32 cellular contexts compared by ENCODE assay signal in the genomic region with DNA sequence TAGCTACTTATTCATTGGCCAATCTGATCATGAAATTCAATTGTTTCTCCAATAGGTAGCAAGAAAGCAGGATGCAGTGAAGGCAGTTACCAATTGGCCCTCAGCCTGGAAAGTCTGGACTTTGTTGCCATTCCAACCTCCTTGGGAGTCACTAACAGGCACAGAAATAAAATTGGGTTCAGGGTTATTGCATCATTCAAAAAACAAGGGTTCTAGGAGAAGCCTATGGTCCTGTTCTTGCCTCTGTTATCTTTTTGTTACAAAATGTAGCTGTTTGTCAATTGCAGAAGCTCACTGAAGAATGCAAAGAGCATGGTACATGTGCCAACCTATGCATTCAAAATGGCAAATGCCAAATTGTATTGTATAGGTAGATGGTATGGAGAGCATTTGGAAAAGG.
"Had no signal": no experiment of that assay in that cellular context is flagged by ENCODE, and none has a peak within 500 bp of the region (broad histone marks: within the 10 kb centered on the region; RNA-seq: fewer than 3 reads in every experiment).

No MANE protein-coding gene starts in this region.

- H3K27ac Mint-ChIP-seq: natural killer cell; nephron; neural progenitor cell; progenitor cell of endocrine pancreas; stimulated activated memory B cell treated with anti-CD40 and anti-IgM and Interleukin-4, amounts not matched to agents 10 μg/mL and 1 μg/mL and 100 μg/mL, for 72 hours; stimulated activated naive CD8-positive, alpha-beta T cell treated with anti-CD3 and anti-CD28 coated beads, Interleukin-15, amount 100 ng/mL, for 72 hours had no signal

- H3K36me3 Mint-ChIP-seq: natural killer cell, neural progenitor cell had no signal

- H2AFZ ChIP-seq: neural progenitor cell, parathyroid adenoma had no signal

- ATAC-seq: natural killer cell; psoas muscle; right cardiac atrium; sciatic nerve; stimulated activated memory B cell treated with anti-CD40 and anti-IgM and Interleukin-4, amounts not matched to agents 10 μg/mL and 1 μg/mL and 100 μg/mL, for 72 hours; stimulated activated naive CD8-positive, alpha-beta T cell treated with anti-CD3 and anti-CD28 coated beads, Interleukin-15, amount 100 ng/mL, for 72 hours; stimulated activated naive CD8-positive, alpha-beta T cell treated with anti-CD3 and anti-CD28 coated beads, Interleukin-15, Interleukin-2, amounts not matched to agents 100 U/mL and 50 U/mL, for 24 hours had no signal

- H3K4me3 Mint-ChIP-seq: natural killer cell; nephron; neural progenitor cell; stimulated activated memory B cell treated with anti-CD40 and anti-IgM and Interleukin-4, amounts not matched to agents 10 μg/mL and 1 μg/mL and 100 μg/mL, for 72 hours; stimulated activated naive CD8-positive, alpha-beta T cell treated with anti-CD3 and anti-CD28 coated beads, Interleukin-15, amount 100 ng/mL, for 72 hours had no signal

- DNase-seq: natural killer cell; occipital lobe; posterior cingulate gyrus; psoas muscle; right cardiac atrium; spleen; stimulated activated CD4-positive, alpha-beta T cell treated with anti-CD3 and anti-CD28 coated beads, Interleukin-12 subunit alpha, Interleukin-12 subunit beta, amount 100 ng/mL, for 4 hours; stimulated activated CD4-positive, alpha-beta T cell treated with anti-CD3 and anti-CD28 coated beads, Interleukin-1b, Interleukin-23, amount 100 ng/mL, for 48 hours; stimulated activated CD4-positive, alpha-beta T cell treated with anti-CD3 and anti-CD28 coated beads, Interleukin-4, amount 100 ng/mL, for 1 hour; stimulated activated CD4-positive, alpha-beta T cell treated with anti-CD3 and anti-CD28 coated beads, Interleukin-4, amount 100 ng/mL, for 4 hours; stimulated activated CD8-positive, alpha-beta memory T cell treated with anti-CD3 and anti-CD28 coated beads, Interleukin-4, amount 100 ng/mL, for 48 hours; stimulated activated naive CD4-positive, alpha-beta T cell; stimulated activated naive CD8-positive, alpha-beta T cell treated with anti-CD3 and anti-CD28 coated beads, Interleukin-15, amount 100 ng/mL, for 72 hours; stimulated activated naive CD8-positive, alpha-beta T cell treated with anti-CD3 and anti-CD28 coated beads, Interleukin-15, Interleukin-2, amounts not matched to agents 100 U/mL and 50 U/mL, for 24 hours; substantia nigra; thyroid gland; trophoblast cell; upper lobe of left lung had no signal

- H3K4me1 ChIP-seq: neural progenitor cell, parathyroid adenoma, spleen, suprapubic skin, thyroid gland, upper lobe of left lung, vagina had no signal

- H3K4me1 Mint-ChIP-seq: natural killer cell; nephron; stimulated activated naive CD8-positive, alpha-beta T cell treated with anti-CD3 and anti-CD28 coated beads, Interleukin-15, amount 100 ng/mL, for 72 hours had no signal

- H3K79me2 ChIP-seq: parathyroid adenoma had no signal

- H3K27me3 ChIP-seq: neural progenitor cell, ovary, spleen, suprapubic skin, thyroid gland, tibial nerve, upper lobe of left lung, vagina had no signal

- FAIRE-seq: urothelium cell line had no signal

- H3K4me3 ChIP-seq: neural progenitor cell, ovary, psoas muscle, skin epidermis, smooth muscle cell, spleen, suprapubic skin, thoracic aorta, thyroid gland, tibial nerve, upper lobe of left lung, vagina had no signal

- H3K36me3 ChIP-seq: neural progenitor cell, ovary, spleen, suprapubic skin, thoracic aorta, thyroid gland, tibial nerve, upper lobe of left lung, vagina had no signal

- H3K4me2 ChIP-seq: neural progenitor cell, smooth muscle cell had no signal

- H3K27me3 Mint-ChIP-seq: progenitor cell of endocrine pancreas had no signal

- H3K27ac ChIP-seq: neural progenitor cell, ovary, parathyroid adenoma, psoas muscle, skin epidermis, spleen, suprapubic skin, thoracic aorta, thyroid gland, upper lobe of left lung, vagina had no signal

- H3K9me3 ChIP-seq: ovary, suprapubic skin, thoracic aorta, thyroid gland, upper lobe of left lung, vagina had no signal

- H3K9ac ChIP-seq: neural progenitor cell, parathyroid adenoma had no signal

- H3K9me3 Mint-ChIP-seq: natural killer cell; stimulated activated naive CD8-positive, alpha-beta T cell treated with anti-CD3 and anti-CD28 coated beads, Interleukin-15, amount 100 ng/mL, for 72 hours had no signal
